In genomic region chr7:72781161-72781560, GRCh38 we compare ENCODE assay signal across 22 cellular contexts. TPM values are rescaled to one million over a fixed set of nuclear protein-coding genes. Genes with fewer than 3 reads are reported as not detected.
DNase-seq lines count a peak whose midpoint lies in the region; ATAC-seq, FAIRE-seq and TF ChIP-seq lines count a peak whose summit lies in the region.
"Had no signal": no experiment of that assay in that cellular context is flagged by ENCODE, and none has a peak within 500 bp of the region (broad histone marks: within the 10 kb centered on the region; RNA-seq: fewer than 3 reads in every experiment).

No MANE protein-coding gene starts in this region.

- H3K9ac ChIP-seq in endothelial cell of umbilical vein (replicated peaks; ENCODE audit: extremely low read depth, insufficient read depth, low read length) = no peak overlapping the region

- H3K36me3 ChIP-seq in GM23338 (ENCODE audit: insufficient read depth) (no peaks in the 10 kb centered on the region), endothelial cell of umbilical vein (ENCODE audit: control insufficient read depth in 2 of 2, extremely low read depth in 1 of 2, insufficient read depth in 2 of 2, low read length in 2 of 2) (peaks cover 0 to 2% of the 10 kb centered on the region in 2 experiments)
- H3K36me3 ChIP-seq: BE2C had no signal

- DNase-seq in GM23338 (ENCODE audit: low spot score) (peak; percentile 3), SK-MEL-5 (ENCODE audit: low read depth, low spot score) (peak; percentile 20), endothelial cell of umbilical vein (ENCODE audit: low read depth, low spot score) (no peak), neural crest cell (ENCODE audit: low read depth, low spot score) (no peak), NCI-H1105 treated with DMSO at 0.1 percent for 48 hours (lab: John Stamatoyannopoulos, UW) (no peak)
- no peak for DNase-seq in stimulated activated CD4-positive, alpha-beta T cell treated with anti-CD3 and anti-CD28 coated beads, Interleukin-4, amount 100 ng/mL, for 1 hour
- DNase-seq in activated CD4-positive, alpha-beta T cell treated with anti-CD3 and anti-CD28 coated beads for 1 hour = no peak
- DNase-seq: BE2C; CD8-positive, alpha-beta memory T cell; DMS153; DND-41; H7; NCI-H2029 treated with DMSO at 0.1 percent for 48 hours; NCI-H345; NCI-H510A treated with DMSO at 0.1 percent for 48 hours; NCI-H748 treated with DMSO at 0.1 percent for 48 hours; NK-92 treated with Interleukin-12 subunit alpha and Interleukin-12 subunit beta, amount 100 ng/mL, for 24 hours; PC-3; T-helper 17 cell had no signal

- H2AFZ ChIP-seq in GM23338 = no peak overlapping the region
- H2AFZ ChIP-seq in endothelial cell of umbilical vein (ENCODE audit: low read depth, low read length) = peak overlapping the region; percentile 48

- TF ChIP-seq CTCF in GM23338 (conservative IDR thresholded peaks at IDR 0.05; ENCODE audit: low read depth in 2 of 2) (no peak), endothelial cell of umbilical vein (IDR thresholded peaks at IDR 0.05; ENCODE audit: extremely low read depth in 1 of 2, insufficient read depth in 1 of 2, low read depth in 1 of 2, low read length in 2 of 2) (no peak), neural crest cell (conservative IDR thresholded peaks at IDR 0.05) (no peak)

- H3K4me1 ChIP-seq in GM23338 (ENCODE audit: insufficient read depth) (no peaks in the 10 kb centered on the region), endothelial cell of umbilical vein (ENCODE audit: control insufficient read depth, extremely low read depth, insufficient read depth, low read length) (peaks cover 3% of the 10 kb centered on the region)

- H3K27ac Mint-ChIP-seq in GM23338 (peak overlapping the region; percentile 4; the same call in 1 of the 2 replicates), neural crest cell (ENCODE audit: unreplicated experiment) (peak overlapping the region; percentile 21)
- H3K27ac Mint-ChIP-seq: CD8-positive, alpha-beta memory T cell; T-helper 17 cell had no signal

- dilution Hi-C loops in endothelial cell of umbilical vein (cut with MboI; ENCODE audit: extremely low pct_ligation_motif_present, low sequenced_read_pairs) = no loop called here

- no TSS peak for BruUV-seq in endothelial cell of umbilical vein (replicated peaks; lab: Mats Ljungman, UMichigan)

- no peaks in the 10 kb centered on the region for H3K9me2 ChIP-seq in GM23338 (ENCODE audit: insufficient read depth)

- in situ Hi-C loops in SK-MEL-5 (cut with HindIII; ENCODE audit: low pct_unique_long_range_greater_than_20kb, low sequenced_read_pairs) = no loop called here

- H3K9me3 Mint-ChIP-seq in GM23338 = no peaks in the 10 kb centered on the region
- no peaks in the 10 kb centered on the region for H3K9me3 Mint-ChIP-seq in neural crest cell
- H3K9me3 Mint-ChIP-seq: CD14-positive monocyte; CD8-positive, alpha-beta memory T cell had no signal

- H3K4me1 Mint-ChIP-seq in GM23338 (peaks cover 12% of the 10 kb centered on the region; the same call in 2 of the 3 replicates), neural crest cell (no peaks in the 10 kb centered on the region)
- H3K4me1 Mint-ChIP-seq: CD14-positive monocyte; CD8-positive, alpha-beta memory T cell had no signal

- H3K36me3 Mint-ChIP-seq in GM23338 (ENCODE audit: low read depth) (peaks cover 15% of the 10 kb centered on the region), neural crest cell (ENCODE audit: low read depth) (no peaks in the 10 kb centered on the region)

- H3K27ac ChIP-seq in GM23338 (ENCODE audit: low read depth) = no peak overlapping the region
- H3K27ac ChIP-seq in endothelial cell of umbilical vein (ENCODE audit: insufficient read depth, low read depth, low read length) = peak overlapping the region; percentile 38

- FAIRE-seq in endothelial cell of umbilical vein (lab: Jason Lieb, UNC) = no peak
- FAIRE-seq: GM18507 had no signal

- no peak for ATAC-seq in GM23338
- ATAC-seq: PC-3, SK-N-SH treated with all-trans-retinoic acid at 6 μM for 48 hours, T-helper 17 cell had no signal

- TF ChIP-seq POLR2A in endothelial cell of umbilical vein (IDR thresholded peaks at IDR 0.05; ENCODE audit: low read depth, low read length) = no peak

- H3K4me3 Mint-ChIP-seq in GM23338 (no peak overlapping the region), neural crest cell (no peak overlapping the region)
- H3K4me3 Mint-ChIP-seq: CD14-positive monocyte; CD8-positive, alpha-beta memory T cell; T-helper 17 cell had no signal

- H4K20me1 ChIP-seq in GM23338 (replicated peaks; ENCODE audit: insufficient read depth) (no peaks in the 10 kb centered on the region), endothelial cell of umbilical vein (replicated peaks; ENCODE audit: control insufficient read depth, extremely low read depth, insufficient read depth, low read length) (no peaks in the 10 kb centered on the region)

- H3K79me2 ChIP-seq in GM23338 (replicated peaks; ENCODE audit: insufficient read depth) (no peaks in the 10 kb centered on the region), endothelial cell of umbilical vein (ENCODE audit: control insufficient read depth, insufficient read depth, low read length) (no peaks in the 10 kb centered on the region)

- H3K9me3 ChIP-seq in endothelial cell of umbilical vein (replicated peaks; ENCODE audit: control insufficient read depth, insufficient read depth, low read length) = no peaks in the 10 kb centered on the region
- H3K9me3 ChIP-seq: BE2C had no signal

- no peak overlapping the region for H3K4me2 ChIP-seq in GM23338
- no peak overlapping the region for H3K4me2 ChIP-seq in endothelial cell of umbilical vein (ENCODE audit: insufficient read depth, low read length)

- H3K27me3 Mint-ChIP-seq in GM23338 (ENCODE audit: insufficient read depth, low read depth, poor library complexity) = no peaks in the 10 kb centered on the region
- no peaks in the 10 kb centered on the region for H3K27me3 Mint-ChIP-seq in neural crest cell (ENCODE audit: low read depth)
- H3K27me3 Mint-ChIP-seq: CD8-positive, alpha-beta memory T cell; T-helper 17 cell had no signal

- H3F3A ChIP-seq in GM23338 (replicated peaks; ENCODE audit: low read depth) = no peaks in the 10 kb centered on the region

- CTCF ChIA-PET in endothelial cell of umbilical vein (lab: Charles Lee) = no interaction called here

- intact Hi-C loops in endothelial cell of umbilical vein (cut with micrococcal nuclease) = loop anchor here (5.0 to 10.0 kb wide), 2 partner anchors 99 to 1026 kb away; no protein-coding TSS in a partner anchor

- H3K27me3 ChIP-seq in GM23338 (ENCODE audit: insufficient read depth) = no peaks in the 10 kb centered on the region
- H3K27me3 ChIP-seq in endothelial cell of umbilical vein (ENCODE audit: control insufficient read depth in 2 of 2, insufficient read depth in 2 of 2, low read length in 2 of 2) = no peaks in the 10 kb centered on the region
- H3K27me3 ChIP-seq: BE2C had no signal

- no peaks in the 10 kb centered on the region for H3K9me1 ChIP-seq in endothelial cell of umbilical vein (replicated peaks; ENCODE audit: control insufficient read depth, extremely low read depth, insufficient read depth, low read length)

- H3K4me3 ChIP-seq in GM23338 = no peak overlapping the region
- H3K4me3 ChIP-seq in endothelial cell of umbilical vein (replicated peaks in 1 of 3; ENCODE audit: insufficient read depth in 1 of 3, low read depth in 1 of 3, low read length in 3 of 3) = no peak overlapping the region

- POLR2A ChIA-PET in endothelial cell of umbilical vein (lab: Charles Lee) = no interaction called here

TF ChIP-seq in GM23338, 12 proteins besides CTCF, POLR2A, EP300 and RAD21:
- no peak for TF ChIP-seq EZH2phosphoT487 (IDR thresholded peaks at IDR 0.05; ENCODE audit: unreplicated experiment)
- TF ChIP-seq NANOG (IDR thresholded peaks at IDR 0.05; ENCODE audit: borderline replicate concordance) = no peak
- no peak for TF ChIP-seq CREB1 (CRISPR knock-in tag; IDR thresholded peaks at IDR 0.05; ENCODE audit: low read depth)
- TF ChIP-seq ZNF114 (CRISPR knock-in tag; IDR thresholded peaks at IDR 0.05) = no peak
- TF ChIP-seq STAT1 (IDR thresholded peaks at IDR 0.05; ENCODE audit: unreplicated experiment) = no peak

TF ChIP-seq in endothelial cell of umbilical vein, 7 proteins besides CTCF, POLR2A, EP300 and RAD21:
- TF ChIP-seq GATA2 (IDR thresholded peaks at IDR 0.05; ENCODE audit: insufficient read depth, insufficient read length, low read depth, low read length) = no peak
- TF ChIP-seq FOS (IDR thresholded peaks at IDR 0.05; ENCODE audit: borderline replicate concordance, insufficient read depth, low read length) = no peak
- no peak for TF ChIP-seq MYC (IDR thresholded peaks at IDR 0.05; ENCODE audit: low read depth, low read length)
- TF ChIP-seq JUN (IDR thresholded peaks at IDR 0.05; ENCODE audit: borderline replicate concordance, insufficient read depth, insufficient read length, low read depth) = no peak

RNA-seq across cellular contexts. Expression of gene TYW1B, which starts 46.8 kb away (rescaled TPM):
- 2.8 and 4.6 TPM in 2 replicates for total RNA-seq in GM23338 (2014; rRNA removed; shearing (Covaris generic))
- polyA plus RNA-seq in GM23338 (2016; fragmentation: Nextera tagmentation; extraction: Ambion mirVana) (5.6 and 6.2 TPM in 2 replicates), endothelial cell of umbilical vein (0.57 and 0.69 TPM in 2 replicates)
- 0.61 and 1.6 TPM in 2 replicates for total RNA-seq in SK-MEL-5 (2014; rRNA removed; shearing (Covaris generic))
- 0.69 and 0.96 TPM in 2 replicates for polyA plus RNA-seq in SK-MEL-5 (2015; cell fraction: cytosol; rRNA removed)
- polyA plus RNA-seq in SK-MEL-5 (2015; cell fraction: nucleus; rRNA removed) = 2.1 and 3.0 TPM in 2 replicates
- total RNA-seq in endothelial cell of umbilical vein (2.7 and 5.0 TPM in 2 replicates), neural crest cell (2.7 and 3.4 TPM in 2 replicates)
- 0.95 and 1.1 TPM in 2 replicates for polyA plus RNA-seq in endothelial cell of umbilical vein (2011; cell fraction: cytosol; rRNA removed)
- 3.9 and 4.2 TPM in 2 replicates for polyA plus RNA-seq in endothelial cell of umbilical vein (2011; cell fraction: nucleus; rRNA removed)
- polyA plus RNA-seq in endothelial cell of umbilical vein (2012) = 0.31 and 0.39 TPM in 2 replicates
- 4.3 and 4.4 TPM in 2 replicates for polyA minus RNA-seq in endothelial cell of umbilical vein
- 2.2 TPM for polyA minus RNA-seq in endothelial cell of umbilical vein (2011; cell fraction: cytosol; rRNA and poly(A)+ RNA removed)
- polyA minus RNA-seq in endothelial cell of umbilical vein (2011; cell fraction: nucleus; rRNA and poly(A)+ RNA removed) = 6.4 and 8.4 TPM in 2 replicates

Comparison
In these comparisons a context has a peak if more than half of its experiments do, and no peak if none do; other contexts are left out.
1. DNase-seq: peak in GM23338 (single experiment) and SK-MEL-5 (single experiment); none in endothelial cell of umbilical vein (single experiment), neural crest cell (single experiment), stimulated activated CD4-positive, alpha-beta T cell treated with anti-CD3 and anti-CD28 coated beads, Interleukin-4, amount 100 ng/mL, for 1 hour (single experiment), NCI-H1105 treated with DMSO at 0.1 percent for 48 hours (single experiment) and activated CD4-positive, alpha-beta T cell treated with anti-CD3 and anti-CD28 coated beads for 1 hour (single experiment).